14 cellular contexts compared by ENCODE assay signal in the genomic region with DNA sequence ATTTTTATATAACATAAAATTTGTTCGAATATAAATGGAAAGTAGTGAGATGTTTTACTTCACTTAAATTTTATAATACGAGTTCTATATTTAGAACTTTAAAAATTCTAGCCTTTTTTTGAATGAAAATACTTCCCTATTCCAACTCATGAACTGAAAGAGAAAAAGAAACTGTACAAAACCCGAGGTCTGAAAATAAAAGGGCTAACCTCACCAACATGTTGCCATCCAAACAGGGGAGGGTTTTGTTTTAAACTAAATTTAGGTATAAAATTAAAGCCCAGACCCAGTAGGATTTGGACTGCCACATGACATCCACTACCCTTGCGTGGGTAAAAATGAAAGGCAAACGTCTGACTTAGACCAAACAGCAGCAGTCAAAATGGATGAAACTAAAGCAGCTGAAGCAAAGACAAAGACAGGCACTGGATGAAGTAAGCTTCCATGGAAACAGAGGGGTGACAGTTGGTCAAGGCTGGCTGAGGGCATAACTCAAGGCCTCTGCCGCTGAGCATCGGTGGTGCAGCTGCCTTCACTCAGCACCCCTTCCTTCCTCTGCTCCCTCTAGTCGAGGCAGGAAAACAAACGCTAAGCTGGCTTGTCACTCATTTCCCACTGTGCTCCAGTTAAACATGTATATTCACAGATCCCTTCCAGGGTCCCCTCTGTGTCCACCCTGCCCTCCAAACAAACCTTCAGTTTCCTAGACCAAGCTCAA. TPM values are rescaled to one million over a fixed set of nuclear protein-coding genes. Genes with fewer than 3 reads are reported as not detected.
A peak's percentile ranks its signal among the peaks of the same experiment; 100 is the strongest.
DNase-seq lines count a peak whose midpoint lies in the region; ATAC-seq and TF ChIP-seq lines count a peak whose summit lies in the region.
"Had no signal": no experiment of that assay in that cellular context is flagged by ENCODE, and none has a peak within 500 bp of the region (broad histone marks: within the 10 kb centered on the region; RNA-seq: fewer than 3 reads in every experiment).

No MANE protein-coding gene starts in this region.

- no peaks in the 10 kb centered on the region for H3K36me3 ChIP-seq in CD4-positive, CD25-positive, alpha-beta regulatory T cell (ENCODE audit: control insufficient read depth, insufficient read depth, low read length)
- H3K36me3 ChIP-seq: HAP-1 had no signal

- no peak for TF ChIP-seq CTCF in nephron progenitor cell (IDR thresholded peaks at IDR 0.05)

- DNase-seq in CD4-positive, CD25-positive, alpha-beta regulatory T cell = no peak
- no peak for DNase-seq in nephron progenitor cell
- no peak for DNase-seq in superior temporal gyrus (ENCODE audit: extremely low spot score)
- no peak for DNase-seq in islet precursor cell
- DNase-seq in activated CD4-positive, alpha-beta memory T cell treated with anti-CD3 and anti-CD28 coated beads for 36 hours = no peak
- DNase-seq in SW480 (ENCODE audit: low spot score) = no peak
- DNase-seq: activated effector memory CD4-positive, alpha-beta T cell treated with anti-CD3 and anti-CD28 coated beads, Interleukin-2, amount 50 U/mL, for 16 hours; DMS79 had no signal

- no peak overlapping the region for H3K4me3 ChIP-seq in CD4-positive, CD25-positive, alpha-beta regulatory T cell (ENCODE audit: low read depth, low read length)
- H3K4me3 ChIP-seq: HAP-1, SJSA1 had no signal

- POLR2A ChIA-PET in activated CD4-positive, alpha-beta memory T cell treated with anti-CD3 and anti-CD28 coated beads for 36 hours (lab: Charles Lee) = no interaction called here

- H3K27me3 Mint-ChIP-seq in CD4-positive, CD25-positive, alpha-beta regulatory T cell = peaks cover 9% of the 10 kb centered on the region
- H3K27me3 Mint-ChIP-seq in activated T-helper 17 cell treated with anti-CD3 and anti-CD28 coated beads, Interleukin-2, amount 50 U/mL, for 72 hours = peaks cover 8% of the 10 kb centered on the region
- H3K27me3 Mint-ChIP-seq in nephron progenitor cell (ENCODE audit: low read depth, poor library complexity) = no peaks in the 10 kb centered on the region
- H3K27me3 Mint-ChIP-seq in activated CD4-positive, alpha-beta memory T cell treated with anti-CD3 and anti-CD28 coated beads for 36 hours = no peaks in the 10 kb centered on the region

- H3K4me1 ChIP-seq in CD4-positive, CD25-positive, alpha-beta regulatory T cell (ENCODE audit: control insufficient read depth, insufficient read depth, low read length, poor library complexity, severe bottlenecking) = no peaks in the 10 kb centered on the region

- no peaks in the 10 kb centered on the region for H3K36me3 Mint-ChIP-seq in CD4-positive, CD25-positive, alpha-beta regulatory T cell
- no peaks in the 10 kb centered on the region for H3K36me3 Mint-ChIP-seq in activated T-helper 17 cell treated with anti-CD3 and anti-CD28 coated beads, Interleukin-2, amount 50 U/mL, for 72 hours (ENCODE audit: low read depth)
- H3K36me3 Mint-ChIP-seq in nephron progenitor cell (ENCODE audit: low read depth) = peaks cover 2% of the 10 kb centered on the region
- H3K36me3 Mint-ChIP-seq in activated CD4-positive, alpha-beta memory T cell treated with anti-CD3 and anti-CD28 coated beads for 36 hours = no peaks in the 10 kb centered on the region

- peaks cover 5% of the 10 kb centered on the region for H3K27me3 ChIP-seq in CD4-positive, CD25-positive, alpha-beta regulatory T cell (ENCODE audit: control insufficient read depth, insufficient read depth, low read length)
- H3K27me3 ChIP-seq: SJSA1 had no signal

- no peak overlapping the region for H3K27ac ChIP-seq in CD4-positive, CD25-positive, alpha-beta regulatory T cell (ENCODE audit: insufficient read depth, low read length, poor library complexity, severe bottlenecking)
- H3K27ac ChIP-seq: SJSA1 had no signal

- intact Hi-C loops in activated CD4-positive, alpha-beta memory T cell treated with anti-CD3 and anti-CD28 coated beads for 36 hours (cut with micrococcal nuclease) = loop anchor here (5.0 kb wide), 1 partner anchor 240 kb away; no protein-coding TSS in a partner anchor

- CTCF ChIA-PET in activated CD4-positive, alpha-beta memory T cell treated with anti-CD3 and anti-CD28 coated beads for 36 hours (lab: Charles Lee) = interaction anchor here (0.8 to 2.4 kb wide), 2 partner anchors 52 to 238 kb away, joined by 3 to 13 read pairs; no protein-coding TSS in a partner anchor

- peak overlapping the region in 2 of 3 donors; percentile 14 to 35 for H3K27ac Mint-ChIP-seq in CD4-positive, CD25-positive, alpha-beta regulatory T cell
- H3K27ac Mint-ChIP-seq in activated T-helper 17 cell treated with anti-CD3 and anti-CD28 coated beads, Interleukin-2, amount 50 U/mL, for 72 hours = no peak overlapping the region
- peak overlapping the region; percentile 30 for H3K27ac Mint-ChIP-seq in nephron progenitor cell
- H3K27ac Mint-ChIP-seq in activated CD4-positive, alpha-beta memory T cell treated with anti-CD3 and anti-CD28 coated beads for 36 hours = no peak overlapping the region

- H3K4me3 Mint-ChIP-seq in CD4-positive, CD25-positive, alpha-beta regulatory T cell = no peak overlapping the region
- H3K4me3 Mint-ChIP-seq in activated T-helper 17 cell treated with anti-CD3 and anti-CD28 coated beads, Interleukin-2, amount 50 U/mL, for 72 hours = no peak overlapping the region
- H3K4me3 Mint-ChIP-seq in nephron progenitor cell = no peak overlapping the region
- no peak overlapping the region for H3K4me3 Mint-ChIP-seq in activated CD4-positive, alpha-beta memory T cell treated with anti-CD3 and anti-CD28 coated beads for 36 hours

- no peak for ATAC-seq in CD4-positive, CD25-positive, alpha-beta regulatory T cell (ENCODE audit: low read depth in 2 of 2)
- ATAC-seq in GM21381 (IDR thresholded peaks at IDR 0.05; ENCODE audit: unreplicated experiment) = peak; percentile 50
- ATAC-seq in activated T-helper 17 cell treated with anti-CD3 and anti-CD28 coated beads, Interleukin-2, amount 50 U/mL, for 72 hours (replicated peaks) = peak; percentile 16

- no peaks in the 10 kb centered on the region for H3K9me3 ChIP-seq in CD4-positive, CD25-positive, alpha-beta regulatory T cell (ENCODE audit: control insufficient read depth in 2 of 2, low read length in 2 of 2)
- H3K9me3 ChIP-seq: HAP-1, SJSA1 had no signal

- H3K9me3 Mint-ChIP-seq in CD4-positive, CD25-positive, alpha-beta regulatory T cell = no peaks in the 10 kb centered on the region
- H3K9me3 Mint-ChIP-seq in activated T-helper 17 cell treated with anti-CD3 and anti-CD28 coated beads, Interleukin-2, amount 50 U/mL, for 72 hours = no peaks in the 10 kb centered on the region
- no peaks in the 10 kb centered on the region for H3K9me3 Mint-ChIP-seq in nephron progenitor cell
- no peaks in the 10 kb centered on the region for H3K9me3 Mint-ChIP-seq in activated CD4-positive, alpha-beta memory T cell treated with anti-CD3 and anti-CD28 coated beads for 36 hours

- peaks cover 0 to 2% (median 0%) of the 10 kb centered on the region in 4 donors for H3K4me1 Mint-ChIP-seq in CD4-positive, CD25-positive, alpha-beta regulatory T cell
- no peaks in the 10 kb centered on the region for H3K4me1 Mint-ChIP-seq in activated T-helper 17 cell treated with anti-CD3 and anti-CD28 coated beads, Interleukin-2, amount 50 U/mL, for 72 hours
- peaks cover 64% of the 10 kb centered on the region for H3K4me1 Mint-ChIP-seq in nephron progenitor cell
- no peaks in the 10 kb centered on the region for H3K4me1 Mint-ChIP-seq in activated CD4-positive, alpha-beta memory T cell treated with anti-CD3 and anti-CD28 coated beads for 36 hours (ENCODE audit: low read depth)

RNA-seq across cellular contexts. Expression of gene TM4SF4, which starts 58.1 kb away (rescaled TPM):
- not detected for total RNA-seq in CD4-positive, CD25-positive, alpha-beta regulatory T cell
- polyA plus RNA-seq in CD4-positive, CD25-positive, alpha-beta regulatory T cell = not detected
- not detected for total RNA-seq in activated T-helper 17 cell treated with anti-CD3 and anti-CD28 coated beads, Interleukin-2, amount 50 U/mL, for 72 hours
- not detected for total RNA-seq in activated CD4-positive, alpha-beta memory T cell treated with anti-CD3 and anti-CD28 coated beads for 36 hours
- total RNA-seq: M059J, pulmonary artery endothelial cell, SJSA1 had no signal

Comparison
In these comparisons a context has a peak if more than half of its experiments do, and no peak if none do; other contexts are left out.
1. ATAC-seq: peak in GM21381 (single experiment) and activated T-helper 17 cell treated with anti-CD3 and anti-CD28 coated beads, Interleukin-2, amount 50 U/mL, for 72 hours (single experiment); none in CD4-positive, CD25-positive, alpha-beta regulatory T cell (0 of 2).
2. H3K27ac Mint-ChIP-seq: peak in CD4-positive, CD25-positive, alpha-beta regulatory T cell (2 of 3) and nephron progenitor cell (single experiment); none in activated T-helper 17 cell treated with anti-CD3 and anti-CD28 coated beads, Interleukin-2, amount 50 U/mL, for 72 hours (single experiment) and activated CD4-positive, alpha-beta memory T cell treated with anti-CD3 and anti-CD28 coated beads for 36 hours (single experiment).